ENCODE assay signal across 19 cellular contexts in the genomic region with DNA sequence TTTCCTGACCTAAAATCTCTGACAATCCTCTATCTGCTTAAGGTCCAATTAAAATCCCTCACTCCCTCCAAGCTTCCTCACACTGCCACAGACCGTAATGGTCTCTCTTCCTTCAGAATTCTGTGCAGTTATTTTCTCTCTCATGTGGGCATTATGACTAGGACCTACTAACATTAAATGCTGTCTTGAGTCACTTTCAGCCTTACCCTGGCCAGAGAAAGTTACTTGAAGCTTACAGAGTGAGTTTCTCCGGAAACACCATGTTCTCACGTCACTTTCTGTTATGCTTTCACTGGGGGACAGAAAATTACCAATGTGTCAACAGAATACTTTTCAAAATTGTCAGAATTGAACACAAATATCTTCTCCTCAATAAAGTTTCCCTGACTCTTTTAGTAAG.
DNase-seq lines count a peak whose midpoint lies in the region; ATAC-seq and TF ChIP-seq lines count a peak whose summit lies in the region.
"Had no signal": no experiment of that assay in that cellular context is flagged by ENCODE, and none has a peak within 500 bp of the region (broad histone marks: within the 10 kb centered on the region; RNA-seq: fewer than 3 reads in every experiment).

No MANE protein-coding gene starts in this region.

- H3K9me3 Mint-ChIP-seq in CD4-positive, alpha-beta T cell = peaks cover 2% of the 10 kb centered on the region
- H3K9me3 Mint-ChIP-seq in activated CD4-positive, alpha-beta memory T cell treated with anti-CD3 and anti-CD28 coated beads for 36 hours = no peaks in the 10 kb centered on the region

- TF ChIP-seq POLR2A in GM18505 (IDR thresholded peaks at IDR 0.05; ENCODE audit: borderline replicate concordance, extremely low read depth, insufficient read depth, insufficient read length) (no peak), esophagus squamous epithelium (IDR thresholded peaks at IDR 0.05) (no peak), adrenal gland (IDR thresholded peaks at IDR 0.05) (no peak)

- no peak overlapping the region for H3K27ac ChIP-seq in CD4-positive, alpha-beta T cell (ENCODE audit: low read depth, low read length)
- H3K27ac ChIP-seq in esophagus squamous epithelium (no peak overlapping the region), adrenal gland (no peak overlapping the region)
- H3K27ac ChIP-seq: coronary artery, HL-60, sigmoid colon, suprapubic skin had no signal

- H3K4me1 ChIP-seq in esophagus squamous epithelium (no peaks in the 10 kb centered on the region), adrenal gland (replicated peaks in 1 of 2) (no peaks in the 10 kb centered on the region)
- H3K4me1 ChIP-seq: sigmoid colon, suprapubic skin had no signal

- 75 to 78% methylated on average over 3 of the region's 3 CpGs for WGBS in esophagus squamous epithelium, 2 donors
- 92 to 96% (median 95%) methylated on average over 3 of the region's 3 CpGs for WGBS in adrenal gland, 4 donors

- H3K36me3 Mint-ChIP-seq in CD4-positive, alpha-beta T cell (ENCODE audit: low read depth) = peaks cover 54% of the 10 kb centered on the region
- peaks cover 75% of the 10 kb centered on the region for H3K36me3 Mint-ChIP-seq in activated CD4-positive, alpha-beta memory T cell treated with anti-CD3 and anti-CD28 coated beads for 36 hours

- H3K27ac Mint-ChIP-seq in CD4-positive, alpha-beta T cell = peak overlapping the region; percentile 18
- H3K27ac Mint-ChIP-seq in activated CD4-positive, alpha-beta memory T cell treated with anti-CD3 and anti-CD28 coated beads for 36 hours = peak overlapping the region; percentile 88

- no peaks in the 10 kb centered on the region for H3K27me3 Mint-ChIP-seq in CD4-positive, alpha-beta T cell
- no peaks in the 10 kb centered on the region for H3K27me3 Mint-ChIP-seq in activated CD4-positive, alpha-beta memory T cell treated with anti-CD3 and anti-CD28 coated beads for 36 hours

- H3K4me3 ChIP-seq in esophagus squamous epithelium (no peak overlapping the region), adrenal gland (no peak overlapping the region)
- H3K4me3 ChIP-seq: coronary artery, sigmoid colon, suprapubic skin had no signal

- no peaks in the 10 kb centered on the region for H3K9me3 ChIP-seq in CD4-positive, alpha-beta T cell (ENCODE audit: control insufficient read depth, low read length)
- no peaks in the 10 kb centered on the region for H3K9me3 ChIP-seq in esophagus squamous epithelium
- H3K9me3 ChIP-seq in adrenal gland (replicated peaks in 1 of 3) = peaks cover 0 to 6% (median 0%) of the 10 kb centered on the region in 3 donors
- H3K9me3 ChIP-seq: sigmoid colon, suprapubic skin had no signal

- H3K27me3 ChIP-seq in CD4-positive, alpha-beta T cell (ENCODE audit: control insufficient read depth, insufficient read depth, low read length) = no peaks in the 10 kb centered on the region
- H3K27me3 ChIP-seq in esophagus squamous epithelium = no peaks in the 10 kb centered on the region
- H3K27me3 ChIP-seq in adrenal gland = no peaks in the 10 kb centered on the region
- H3K27me3 ChIP-seq: sigmoid colon, suprapubic skin had no signal

- no peak for DNase-seq in CD4-positive, alpha-beta T cell
- DNase-seq in activated CD4-positive, alpha-beta memory T cell treated with anti-CD3 and anti-CD28 coated beads for 36 hours = no peak
- DNase-seq in esophagus squamous epithelium (lab: John Stamatoyannopoulos, UW) (no peak), HuH-7 (ENCODE audit: low spot score) (no peak), adrenal gland (no peak)
- DNase-seq: activated CD4-positive, alpha-beta T cell treated with anti-CD3 and anti-CD28 coated beads for 48 hours; left colon; midbrain; MV-4-11; NCI-H2081; NCI-H524 treated with DMSO at 0.1 percent for 48 hours; nucleus accumbens; sigmoid colon; stimulated activated CD4-positive, alpha-beta T cell treated with anti-CD3 and anti-CD28 coated beads, Interleukin-1b, Interleukin-23, amount 100 ng/mL, for 48 hours had no signal

- CTCF ChIA-PET in CD4-positive, alpha-beta T cell (lab: Charles Lee) = interaction anchor here (1.4 kb wide), 1 partner anchor 167 kb away, joined by 3 read pairs; no protein-coding TSS in a partner anchor
- CTCF ChIA-PET in activated CD4-positive, alpha-beta memory T cell treated with anti-CD3 and anti-CD28 coated beads for 36 hours (lab: Charles Lee) = interaction anchor here (0.6 to 1.2 kb wide), 6 partner anchors 15 to 448 kb away, joined by 3 read pairs; no protein-coding TSS in a partner anchor

- H3K4me1 Mint-ChIP-seq in CD4-positive, alpha-beta T cell (ENCODE audit: low read depth) = peaks cover 82% of the 10 kb centered on the region
- H3K4me1 Mint-ChIP-seq in activated CD4-positive, alpha-beta memory T cell treated with anti-CD3 and anti-CD28 coated beads for 36 hours (ENCODE audit: low read depth) = peaks cover 70% of the 10 kb centered on the region

- H3K36me3 ChIP-seq in esophagus squamous epithelium (no peaks in the 10 kb centered on the region), adrenal gland (replicated peaks in 1 of 2) (no peaks in the 10 kb centered on the region)
- H3K36me3 ChIP-seq: sigmoid colon, suprapubic skin had no signal

- no peak for ATAC-seq in CD4-positive, alpha-beta T cell (ENCODE audit: poor library complexity)
- ATAC-seq in GM18505 (IDR thresholded peaks at IDR 0.05; ENCODE audit: unreplicated experiment) = peak; percentile 62
- peak; percentile 74 for ATAC-seq in GM21786 (IDR thresholded peaks at IDR 0.05; ENCODE audit: unreplicated experiment)
- ATAC-seq: left colon had no signal

- intact Hi-C loops in CD4-positive, alpha-beta T cell (cut with DNase I, micrococcal nuclease) = no loop called here
- intact Hi-C loops in activated CD4-positive, alpha-beta memory T cell treated with anti-CD3 and anti-CD28 coated beads for 36 hours (cut with micrococcal nuclease) = loop anchor here (1.0 to 2.0 kb wide), 2 partner anchors 8 to 138 kb away; no protein-coding TSS in a partner anchor
- intact Hi-C loops in esophagus squamous epithelium (cut with DNase I) = no loop called here
- intact Hi-C loops in adrenal gland (cut with DNase I) = no loop called here

- TF ChIP-seq CTCF in CD4-positive, alpha-beta T cell (IDR thresholded peaks at IDR 0.05) = no peak
- TF ChIP-seq CTCF in esophagus squamous epithelium (IDR thresholded peaks at IDR 0.05) (no peak), adrenal gland (IDR thresholded peaks at IDR 0.05) (no peak)

- H3K4me3 Mint-ChIP-seq in CD4-positive, alpha-beta T cell = peak overlapping the region; percentile 16
- peak overlapping the region; percentile 70 for H3K4me3 Mint-ChIP-seq in activated CD4-positive, alpha-beta memory T cell treated with anti-CD3 and anti-CD28 coated beads for 36 hours

- POLR2A ChIA-PET in CD4-positive, alpha-beta T cell (lab: Charles Lee) = interaction anchor here (0.6 to 1.8 kb wide), 2 partner anchors 8 to 71 kb away, joined by 3 to 8 read pairs; no protein-coding TSS in a partner anchor
- POLR2A ChIA-PET in activated CD4-positive, alpha-beta memory T cell treated with anti-CD3 and anti-CD28 coated beads for 36 hours (lab: Charles Lee) = interaction anchor here (1.0 to 1.6 kb wide), 8 partner anchors 8 to 280 kb away, joined by 3 to 6 read pairs (median 4); no protein-coding TSS in a partner anchor
